ENCODE assay signal across 15 cellular contexts in genomic region chr21:36788116-36788515, GRCh38.
DNase-seq lines count a peak whose midpoint lies in the region; ATAC-seq and TF ChIP-seq lines count a peak whose summit lies in the region.
"Had no signal": no experiment of that assay in that cellular context is flagged by ENCODE, and none has a peak within 500 bp of the region (broad histone marks: within the 10 kb centered on the region; RNA-seq: fewer than 3 reads in every experiment).

No MANE protein-coding gene starts in this region.

- H3K36me3 ChIP-seq in Loucy (ENCODE audit: insufficient read depth, low read length) (no peaks in the 10 kb centered on the region), adipocyte (ENCODE audit: control insufficient read depth, insufficient read depth, low read length, severe bottlenecking) (no peaks in the 10 kb centered on the region), mucosa of descending colon (ENCODE audit: low read depth) (no peaks in the 10 kb centered on the region)
- H3K36me3 ChIP-seq in CD8-positive, alpha-beta memory T cell (ENCODE audit: insufficient read depth, low read length), result no peaks in the 10 kb centered on the region

- no peaks in the 10 kb centered on the region for H3K9me2 ChIP-seq in Loucy (replicated peaks; ENCODE audit: low read depth, low read length)

- no peaks in the 10 kb centered on the region for H4K20me1 ChIP-seq in Loucy (ENCODE audit: insufficient read depth, low read length, poor library complexity, severe bottlenecking)

- CTCF ChIA-PET in CD8-positive, alpha-beta memory T cell (lab: Charles Lee), result no interaction called here

- POLR2A ChIA-PET in CD8-positive, alpha-beta memory T cell (lab: Charles Lee), result no interaction called here

- H3K4me3 Mint-ChIP-seq in stimulated activated memory B cell treated with anti-CD40 and anti-IgM and Interleukin-4, amounts not matched to agents 10 μg/mL and 1 μg/mL and 100 μg/mL, for 72 hours, result no peak overlapping the region
- no peak overlapping the region for H3K4me3 Mint-ChIP-seq in CD8-positive, alpha-beta memory T cell
- H3K4me3 Mint-ChIP-seq: CD8-positive, alpha-beta T cell; neural crest cell; stimulated activated naive CD8-positive, alpha-beta T cell treated with anti-CD3 and anti-CD28 coated beads, Interleukin-15, amount 100 ng/mL, for 72 hours; T-helper 1 cell treated with Interleukin-12 subunit alpha and Interleukin-12 subunit beta and Interleukin-4 antibody, amounts not matched to agents 30 μg/mL and 1 μg/mL, for 36 hours had no signal

- H3K27me3 ChIP-seq in Loucy (ENCODE audit: insufficient read depth, low read length, poor library complexity, severe bottlenecking), result no peaks in the 10 kb centered on the region
- no peaks in the 10 kb centered on the region for H3K27me3 ChIP-seq in adipocyte (replicated peaks; ENCODE audit: control insufficient read depth, insufficient read depth, low read length)
- no peaks in the 10 kb centered on the region for H3K27me3 ChIP-seq in CD8-positive, alpha-beta memory T cell (ENCODE audit: insufficient read depth, low read length, poor library complexity, severe bottlenecking)

- no peak overlapping the region for H3K27ac Mint-ChIP-seq in stimulated activated memory B cell treated with anti-CD40 and anti-IgM and Interleukin-4, amounts not matched to agents 10 μg/mL and 1 μg/mL and 100 μg/mL, for 72 hours
- H3K27ac Mint-ChIP-seq in CD8-positive, alpha-beta memory T cell, result no peak overlapping the region
- H3K27ac Mint-ChIP-seq: CD8-positive, alpha-beta T cell; T-helper 1 cell treated with Interleukin-12 subunit alpha and Interleukin-12 subunit beta and Interleukin-4 antibody, amounts not matched to agents 30 μg/mL and 1 μg/mL, for 36 hours had no signal

- peaks cover 36% of the 10 kb centered on the region for H3K36me3 Mint-ChIP-seq in stimulated activated memory B cell treated with anti-CD40 and anti-IgM and Interleukin-4, amounts not matched to agents 10 μg/mL and 1 μg/mL and 100 μg/mL, for 72 hours
- peaks cover 16 to 31% (median 17%) of the 10 kb centered on the region in 3 donors for H3K36me3 Mint-ChIP-seq in CD8-positive, alpha-beta memory T cell

- H3K9ac ChIP-seq in Loucy (ENCODE audit: low read depth, low read length, poor library complexity, severe bottlenecking), result no peak overlapping the region
- no peak overlapping the region for H3K9ac ChIP-seq in adipocyte (ENCODE audit: low read length)

- ATAC-seq in mucosa of descending colon, result peak; percentile 95
- no peak for ATAC-seq in stimulated activated memory B cell treated with anti-CD40 and anti-IgM and Interleukin-4, amounts not matched to agents 10 μg/mL and 1 μg/mL and 100 μg/mL, for 72 hours
- ATAC-seq: CD8-positive, alpha-beta T cell; stimulated activated naive CD8-positive, alpha-beta T cell treated with anti-CD3 and anti-CD28 coated beads, Interleukin-15, amount 100 ng/mL, for 72 hours had no signal

- H3K4me1 ChIP-seq in Loucy (ENCODE audit: insufficient read depth, low read length, poor library complexity, severe bottlenecking), result peaks cover 10% of the 10 kb centered on the region
- no peaks in the 10 kb centered on the region for H3K4me1 ChIP-seq in adipocyte (ENCODE audit: control insufficient read depth, insufficient read depth, low read length)
- H3K4me1 ChIP-seq in mucosa of descending colon (ENCODE audit: low read depth), result peaks cover 13% of the 10 kb centered on the region
- no peaks in the 10 kb centered on the region for H3K4me1 ChIP-seq in CD8-positive, alpha-beta memory T cell (ENCODE audit: insufficient read depth, low read length)

- peak overlapping the region; percentile 30 for H3K4me2 ChIP-seq in Loucy (ENCODE audit: low read depth, low read length, poor library complexity, severe bottlenecking)

- no peaks in the 10 kb centered on the region for H3K4me1 Mint-ChIP-seq in stimulated activated memory B cell treated with anti-CD40 and anti-IgM and Interleukin-4, amounts not matched to agents 10 μg/mL and 1 μg/mL and 100 μg/mL, for 72 hours
- no peaks in the 10 kb centered on the region for H3K4me1 Mint-ChIP-seq in CD8-positive, alpha-beta memory T cell
- H3K4me1 Mint-ChIP-seq: neural crest cell; stimulated activated naive CD8-positive, alpha-beta T cell treated with anti-CD3 and anti-CD28 coated beads, Interleukin-15, amount 100 ng/mL, for 72 hours had no signal

- H3K9me3 Mint-ChIP-seq in stimulated activated memory B cell treated with anti-CD40 and anti-IgM and Interleukin-4, amounts not matched to agents 10 μg/mL and 1 μg/mL and 100 μg/mL, for 72 hours, result no peaks in the 10 kb centered on the region
- H3K9me3 Mint-ChIP-seq in CD8-positive, alpha-beta memory T cell, result no peaks in the 10 kb centered on the region
- H3K9me3 Mint-ChIP-seq: CD8-positive, alpha-beta T cell; neural crest cell; stimulated activated naive CD8-positive, alpha-beta T cell treated with anti-CD3 and anti-CD28 coated beads, Interleukin-15, amount 100 ng/mL, for 72 hours; T-helper 1 cell treated with Interleukin-12 subunit alpha and Interleukin-12 subunit beta and Interleukin-4 antibody, amounts not matched to agents 30 μg/mL and 1 μg/mL, for 36 hours had no signal

- no peaks in the 10 kb centered on the region for H3K27me3 Mint-ChIP-seq in stimulated activated memory B cell treated with anti-CD40 and anti-IgM and Interleukin-4, amounts not matched to agents 10 μg/mL and 1 μg/mL and 100 μg/mL, for 72 hours
- H3K27me3 Mint-ChIP-seq in CD8-positive, alpha-beta memory T cell, result no peaks in the 10 kb centered on the region
- H3K27me3 Mint-ChIP-seq: stimulated activated naive CD8-positive, alpha-beta T cell treated with anti-CD3 and anti-CD28 coated beads, Interleukin-15, amount 100 ng/mL, for 72 hours had no signal

- H3K79me2 ChIP-seq in Loucy (ENCODE audit: insufficient read depth, low read length), result no peaks in the 10 kb centered on the region

- H3K4me3 ChIP-seq in Loucy (ENCODE audit: low read length, poor library complexity, severe bottlenecking), result no peak overlapping the region
- H3K4me3 ChIP-seq in adipocyte (ENCODE audit: low read length), result no peak overlapping the region
- no peak overlapping the region for H3K4me3 ChIP-seq in mucosa of descending colon
- H3K4me3 ChIP-seq in CD8-positive, alpha-beta memory T cell (ENCODE audit: low read length), result no peak overlapping the region

- H3K9me3 ChIP-seq in Loucy (ENCODE audit: insufficient read depth, low read depth, low read length), result no peaks in the 10 kb centered on the region
- no peaks in the 10 kb centered on the region for H3K9me3 ChIP-seq in adipocyte (ENCODE audit: control insufficient read depth, low read length)
- H3K9me3 ChIP-seq in mucosa of descending colon, result no peaks in the 10 kb centered on the region
- H3K9me3 ChIP-seq in CD8-positive, alpha-beta memory T cell (ENCODE audit: low read length), result no peaks in the 10 kb centered on the region

- peak overlapping the region; percentile 15; the same call in 1 of the 2 replicates for H2AFZ ChIP-seq in Loucy (ENCODE audit: low read length)

- TF ChIP-seq CTCF in C4-2B (conservative IDR thresholded peaks at IDR 0.05), result no peak
- TF ChIP-seq CTCF in Loucy (conservative IDR thresholded peaks at IDR 0.05; ENCODE audit: low read length), result no peak
- no peak for TF ChIP-seq CTCF in mucosa of descending colon (IDR thresholded peaks at IDR 0.05)

- H3F3A ChIP-seq in Loucy (ENCODE audit: low read depth), result no peaks in the 10 kb centered on the region

- DNase-seq in adipocyte (ENCODE audit: low read depth) (peak; percentile 32), mucosa of descending colon (peak; percentile 69 to 84 (median 78)), middle frontal gyrus (ENCODE audit: extremely low spot score, low spot score) (no peak)
- no peak for DNase-seq in activated CD4-positive, alpha-beta T cell treated with anti-CD3 and anti-CD28 coated beads for 48 hours
- DNase-seq in CD8-positive, alpha-beta memory T cell, result no peak
- DNase-seq: anterior cingulate cortex; CD8-positive, alpha-beta T cell; GOT3; NCI-H510A treated with DMSO at 0.1 percent for 48 hours; stimulated activated naive CD8-positive, alpha-beta T cell treated with anti-CD3 and anti-CD28 coated beads, Interleukin-15, amount 100 ng/mL, for 72 hours had no signal

- peak overlapping the region; percentile 88 for H3K27ac ChIP-seq in C4-2B
- no peak overlapping the region for H3K27ac ChIP-seq in CD8-positive, alpha-beta memory T cell (ENCODE audit: low read depth, low read length)

- intact Hi-C loops in mucosa of descending colon (cut with DNase I, micrococcal nuclease), result no loop called here

Comparison
In these comparisons a context has a peak if more than half of its experiments do, and no peak if none do; other contexts are left out.
1. DNase-seq: peak in adipocyte (single experiment) and mucosa of descending colon (3 of 3); none in activated CD4-positive, alpha-beta T cell treated with anti-CD3 and anti-CD28 coated beads for 48 hours (single experiment), middle frontal gyrus (single experiment) and CD8-positive, alpha-beta memory T cell (0 of 5).